ENCODE assay signal across 1 cellular context in genomic region chr4:79290376-79290775, GRCh38.
TF ChIP-seq lines count a peak whose summit lies in the region.

No MANE protein-coding gene starts in this region.

TF ChIP-seq in GM23338, 12 proteins besides CTCF, POLR2A, EP300 and RAD21:
- TF ChIP-seq, protein P1, sequence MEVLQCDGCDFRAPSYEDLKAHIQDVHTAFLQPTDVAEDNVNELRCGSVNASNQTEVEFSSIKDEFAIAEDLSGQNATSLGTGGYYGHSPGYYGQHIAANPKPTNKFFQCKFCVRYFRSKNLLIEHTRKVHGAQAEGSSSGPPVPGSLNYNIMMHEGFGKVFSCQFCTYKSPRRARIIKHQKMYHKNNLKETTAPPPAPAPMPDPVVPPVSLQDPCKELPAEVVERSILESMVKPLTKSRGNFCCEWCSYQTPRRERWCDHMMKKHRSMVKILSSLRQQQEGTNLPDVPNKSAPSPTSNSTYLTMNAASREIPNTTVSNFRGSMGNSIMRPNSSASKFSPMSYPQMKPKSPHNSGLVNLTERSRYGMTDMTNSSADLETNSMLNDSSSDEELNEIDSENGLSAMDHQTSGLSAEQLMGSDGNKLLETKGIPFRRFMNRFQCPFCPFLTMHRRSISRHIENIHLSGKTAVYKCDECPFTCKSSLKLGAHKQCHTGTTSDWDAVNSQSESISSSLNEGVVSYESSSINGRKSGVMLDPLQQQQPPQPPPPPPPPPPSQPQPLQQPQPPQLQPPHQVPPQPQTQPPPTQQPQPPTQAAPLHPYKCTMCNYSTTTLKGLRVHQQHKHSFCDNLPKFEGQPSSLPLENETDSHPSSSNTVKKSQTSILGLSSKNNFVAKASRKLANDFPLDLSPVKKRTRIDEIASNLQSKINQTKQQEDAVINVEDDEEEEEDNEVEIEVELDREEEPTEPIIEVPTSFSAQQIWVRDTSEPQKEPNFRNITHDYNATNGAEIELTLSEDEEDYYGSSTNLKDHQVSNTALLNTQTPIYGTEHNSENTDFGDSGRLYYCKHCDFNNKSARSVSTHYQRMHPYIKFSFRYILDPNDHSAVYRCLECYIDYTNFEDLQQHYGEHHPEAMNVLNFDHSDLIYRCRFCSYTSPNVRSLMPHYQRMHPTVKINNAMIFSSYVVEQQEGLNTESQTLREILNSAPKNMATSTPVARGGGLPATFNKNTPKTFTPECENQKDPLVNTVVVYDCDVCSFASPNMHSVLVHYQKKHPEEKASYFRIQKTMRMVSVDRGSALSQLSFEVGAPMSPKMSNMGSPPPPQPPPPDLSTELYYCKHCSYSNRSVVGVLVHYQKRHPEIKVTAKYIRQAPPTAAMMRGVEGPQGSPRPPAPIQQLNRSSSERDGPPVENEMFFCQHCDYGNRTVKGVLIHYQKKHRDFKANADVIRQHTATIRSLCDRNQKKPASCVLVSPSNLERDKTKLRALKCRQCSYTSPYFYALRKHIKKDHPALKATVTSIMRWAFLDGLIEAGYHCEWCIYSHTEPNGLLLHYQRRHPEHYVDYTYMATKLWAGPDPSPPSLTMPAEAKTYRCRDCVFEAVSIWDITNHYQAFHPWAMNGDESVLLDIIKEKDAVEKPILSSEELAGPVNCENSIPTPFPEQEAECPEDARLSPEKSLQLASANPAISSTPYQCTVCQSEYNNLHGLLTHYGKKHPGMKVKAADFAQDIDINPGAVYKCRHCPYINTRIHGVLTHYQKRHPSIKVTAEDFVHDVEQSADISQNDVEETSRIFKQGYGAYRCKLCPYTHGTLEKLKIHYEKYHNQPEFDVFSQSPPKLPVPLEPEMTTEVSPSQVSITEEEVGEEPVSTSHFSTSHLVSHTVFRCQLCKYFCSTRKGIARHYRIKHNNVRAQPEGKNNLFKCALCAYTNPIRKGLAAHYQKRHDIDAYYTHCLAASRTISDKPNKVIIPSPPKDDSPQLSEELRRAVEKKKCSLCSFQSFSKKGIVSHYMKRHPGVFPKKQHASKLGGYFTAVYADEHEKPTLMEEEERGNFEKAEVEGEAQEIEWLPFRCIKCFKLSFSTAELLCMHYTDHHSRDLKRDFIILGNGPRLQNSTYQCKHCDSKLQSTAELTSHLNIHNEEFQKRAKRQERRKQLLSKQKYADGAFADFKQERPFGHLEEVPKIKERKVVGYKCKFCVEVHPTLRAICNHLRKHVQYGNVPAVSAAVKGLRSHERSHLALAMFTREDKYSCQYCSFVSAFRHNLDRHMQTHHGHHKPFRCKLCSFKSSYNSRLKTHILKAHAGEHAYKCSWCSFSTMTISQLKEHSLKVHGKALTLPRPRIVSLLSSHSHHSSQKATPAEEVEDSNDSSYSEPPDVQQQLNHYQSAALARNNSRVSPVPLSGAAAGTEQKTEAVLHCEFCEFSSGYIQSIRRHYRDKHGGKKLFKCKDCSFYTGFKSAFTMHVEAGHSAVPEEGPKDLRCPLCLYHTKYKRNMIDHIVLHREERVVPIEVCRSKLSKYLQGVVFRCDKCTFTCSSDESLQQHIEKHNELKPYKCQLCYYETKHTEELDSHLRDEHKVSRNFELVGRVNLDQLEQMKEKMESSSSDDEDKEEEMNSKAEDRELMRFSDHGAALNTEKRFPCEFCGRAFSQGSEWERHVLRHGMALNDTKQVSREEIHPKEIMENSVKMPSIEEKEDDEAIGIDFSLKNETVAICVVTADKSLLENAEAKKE (CRISPR knock-in tag; IDR thresholded peaks at IDR 0.05) = no peak
- TF ChIP-seq ZNF114 (CRISPR knock-in tag; IDR thresholded peaks at IDR 0.05) (no peak), EZH2phosphoT487 (IDR thresholded peaks at IDR 0.05; ENCODE audit: unreplicated experiment) (no peak), CREB1 (CRISPR knock-in tag; IDR thresholded peaks at IDR 0.05; ENCODE audit: low read depth) (no peak), ETS1 (IDR thresholded peaks at IDR 0.05) (no peak), EZH2 (IDR thresholded peaks at IDR 0.05; ENCODE audit: low read depth, unreplicated experiment) (no peak), ZNF331 (CRISPR knock-in tag; IDR thresholded peaks at IDR 0.05; ENCODE audit: low read depth) (no peak), STAT1 (IDR thresholded peaks at IDR 0.05; ENCODE audit: unreplicated experiment) (no peak), NANOG (IDR thresholded peaks at IDR 0.05; ENCODE audit: borderline replicate concordance) (no peak), JUNB (IDR thresholded peaks at IDR 0.05; ENCODE audit: unreplicated experiment) (no peak), POLR2AphosphoS5 (IDR thresholded peaks at IDR 0.05; ENCODE audit: low read depth) (no peak)
- TF ChIP-seq, protein P2, sequence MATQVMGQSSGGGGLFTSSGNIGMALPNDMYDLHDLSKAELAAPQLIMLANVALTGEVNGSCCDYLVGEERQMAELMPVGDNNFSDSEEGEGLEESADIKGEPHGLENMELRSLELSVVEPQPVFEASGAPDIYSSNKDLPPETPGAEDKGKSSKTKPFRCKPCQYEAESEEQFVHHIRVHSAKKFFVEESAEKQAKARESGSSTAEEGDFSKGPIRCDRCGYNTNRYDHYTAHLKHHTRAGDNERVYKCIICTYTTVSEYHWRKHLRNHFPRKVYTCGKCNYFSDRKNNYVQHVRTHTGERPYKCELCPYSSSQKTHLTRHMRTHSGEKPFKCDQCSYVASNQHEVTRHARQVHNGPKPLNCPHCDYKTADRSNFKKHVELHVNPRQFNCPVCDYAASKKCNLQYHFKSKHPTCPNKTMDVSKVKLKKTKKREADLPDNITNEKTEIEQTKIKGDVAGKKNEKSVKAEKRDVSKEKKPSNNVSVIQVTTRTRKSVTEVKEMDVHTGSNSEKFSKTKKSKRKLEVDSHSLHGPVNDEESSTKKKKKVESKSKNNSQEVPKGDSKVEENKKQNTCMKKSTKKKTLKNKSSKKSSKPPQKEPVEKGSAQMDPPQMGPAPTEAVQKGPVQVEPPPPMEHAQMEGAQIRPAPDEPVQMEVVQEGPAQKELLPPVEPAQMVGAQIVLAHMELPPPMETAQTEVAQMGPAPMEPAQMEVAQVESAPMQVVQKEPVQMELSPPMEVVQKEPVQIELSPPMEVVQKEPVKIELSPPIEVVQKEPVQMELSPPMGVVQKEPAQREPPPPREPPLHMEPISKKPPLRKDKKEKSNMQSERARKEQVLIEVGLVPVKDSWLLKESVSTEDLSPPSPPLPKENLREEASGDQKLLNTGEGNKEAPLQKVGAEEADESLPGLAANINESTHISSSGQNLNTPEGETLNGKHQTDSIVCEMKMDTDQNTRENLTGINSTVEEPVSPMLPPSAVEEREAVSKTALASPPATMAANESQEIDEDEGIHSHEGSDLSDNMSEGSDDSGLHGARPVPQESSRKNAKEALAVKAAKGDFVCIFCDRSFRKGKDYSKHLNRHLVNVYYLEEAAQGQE (IDR thresholded peaks at IDR 0.05; ENCODE audit: unreplicated experiment) = no peak
